1 cellular context compared by ENCODE assay signal in the genomic region with DNA sequence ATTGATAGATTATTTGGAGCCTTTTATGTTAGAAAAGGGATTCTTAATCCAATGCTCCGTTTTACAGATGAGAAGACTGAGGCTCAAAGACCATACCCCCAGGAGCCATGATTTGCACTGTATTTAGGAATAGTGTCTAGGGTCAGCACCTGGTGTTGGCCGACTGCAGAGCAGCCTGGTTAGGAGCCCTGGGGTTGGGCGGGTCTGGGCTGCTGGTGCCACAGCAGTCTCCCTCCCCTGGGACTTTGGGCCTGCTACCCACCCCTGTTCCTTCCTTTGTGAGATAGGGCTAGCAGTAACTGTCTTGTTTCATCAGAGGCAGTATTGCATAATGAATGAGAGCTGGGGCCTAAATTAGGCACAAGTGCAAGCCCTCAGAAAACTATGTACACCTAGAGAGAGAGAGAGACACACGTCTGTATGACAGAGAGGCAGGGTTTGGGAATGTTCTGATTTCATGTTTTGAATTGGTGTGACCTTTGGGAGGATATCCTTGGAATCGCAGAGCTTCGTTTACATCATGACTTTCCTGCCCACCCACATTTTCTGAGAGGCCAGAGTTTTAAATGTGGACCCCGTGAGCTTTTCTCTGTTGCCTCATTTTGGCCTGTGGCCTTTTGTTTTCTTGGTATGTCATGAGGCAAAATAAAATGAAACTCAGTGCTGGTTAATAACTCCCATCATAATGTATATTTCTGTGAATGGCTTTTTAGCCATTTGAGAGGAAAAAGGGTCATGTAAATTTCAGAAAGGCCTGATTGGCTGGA.
A peak's percentile ranks its signal among the peaks of the same experiment; 100 is the strongest.
TF ChIP-seq lines count a peak whose summit lies in the region.

No MANE protein-coding gene starts in this region.

TF ChIP-seq in HepG2, 621 proteins besides CTCF, POLR2A, EP300 and RAD21 (continued from another document):
- no peak for TF ChIP-seq IRX3 (CRISPR knock-in tag; IDR thresholded peaks at IDR 0.05; ENCODE audit: borderline replicate concordance, low read depth)
- peak; percentile 61; the same call in 1 of the 2 replicates for TF ChIP-seq DMAP1 (CRISPR knock-in tag; IDR thresholded peaks at IDR 0.05)
- TF ChIP-seq, protein P1, sequence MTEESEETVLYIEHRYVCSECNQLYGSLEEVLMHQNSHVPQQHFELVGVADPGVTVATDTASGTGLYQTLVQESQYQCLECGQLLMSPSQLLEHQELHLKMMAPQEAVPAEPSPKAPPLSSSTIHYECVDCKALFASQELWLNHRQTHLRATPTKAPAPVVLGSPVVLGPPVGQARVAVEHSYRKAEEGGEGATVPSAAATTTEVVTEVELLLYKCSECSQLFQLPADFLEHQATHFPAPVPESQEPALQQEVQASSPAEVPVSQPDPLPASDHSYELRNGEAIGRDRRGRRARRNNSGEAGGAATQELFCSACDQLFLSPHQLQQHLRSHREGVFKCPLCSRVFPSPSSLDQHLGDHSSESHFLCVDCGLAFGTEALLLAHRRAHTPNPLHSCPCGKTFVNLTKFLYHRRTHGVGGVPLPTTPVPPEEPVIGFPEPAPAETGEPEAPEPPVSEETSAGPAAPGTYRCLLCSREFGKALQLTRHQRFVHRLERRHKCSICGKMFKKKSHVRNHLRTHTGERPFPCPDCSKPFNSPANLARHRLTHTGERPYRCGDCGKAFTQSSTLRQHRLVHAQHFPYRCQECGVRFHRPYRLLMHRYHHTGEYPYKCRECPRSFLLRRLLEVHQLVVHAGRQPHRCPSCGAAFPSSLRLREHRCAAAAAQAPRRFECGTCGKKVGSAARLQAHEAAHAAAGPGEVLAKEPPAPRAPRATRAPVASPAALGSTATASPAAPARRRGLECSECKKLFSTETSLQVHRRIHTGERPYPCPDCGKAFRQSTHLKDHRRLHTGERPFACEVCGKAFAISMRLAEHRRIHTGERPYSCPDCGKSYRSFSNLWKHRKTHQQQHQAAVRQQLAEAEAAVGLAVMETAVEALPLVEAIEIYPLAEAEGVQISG (CRISPR knock-in tag; IDR thresholded peaks at IDR 0.05), result peak; percentile 71
- TF ChIP-seq MEIS1 (CRISPR knock-in tag; IDR thresholded peaks at IDR 0.05; ENCODE audit: borderline replicate concordance), result peak; percentile 83; the same call in 1 of the 2 replicates
- no peak for TF ChIP-seq NFRKB (IDR thresholded peaks at IDR 0.05)
- no peak for TF ChIP-seq GABPA (IDR thresholded peaks at IDR 0.05; ENCODE audit: low read depth, low read length)
- TF ChIP-seq GABPA (CRISPR knock-in tag; IDR thresholded peaks at IDR 0.05; ENCODE audit: low read depth), result peak; percentile 17; the same call in 1 of the 2 replicates
- no peak for TF ChIP-seq ZNF446 (CRISPR knock-in tag; IDR thresholded peaks at IDR 0.05)
- TF ChIP-seq HOXA7 (CRISPR knock-in tag; IDR thresholded peaks at IDR 0.05), result no peak
- 0 out of 2 replicates have a peak, but pooled peaks have one; percentile 54 for TF ChIP-seq ELF4 (CRISPR knock-in tag; IDR thresholded peaks at IDR 0.05; ENCODE audit: borderline replicate concordance)
- TF ChIP-seq, protein P2, sequence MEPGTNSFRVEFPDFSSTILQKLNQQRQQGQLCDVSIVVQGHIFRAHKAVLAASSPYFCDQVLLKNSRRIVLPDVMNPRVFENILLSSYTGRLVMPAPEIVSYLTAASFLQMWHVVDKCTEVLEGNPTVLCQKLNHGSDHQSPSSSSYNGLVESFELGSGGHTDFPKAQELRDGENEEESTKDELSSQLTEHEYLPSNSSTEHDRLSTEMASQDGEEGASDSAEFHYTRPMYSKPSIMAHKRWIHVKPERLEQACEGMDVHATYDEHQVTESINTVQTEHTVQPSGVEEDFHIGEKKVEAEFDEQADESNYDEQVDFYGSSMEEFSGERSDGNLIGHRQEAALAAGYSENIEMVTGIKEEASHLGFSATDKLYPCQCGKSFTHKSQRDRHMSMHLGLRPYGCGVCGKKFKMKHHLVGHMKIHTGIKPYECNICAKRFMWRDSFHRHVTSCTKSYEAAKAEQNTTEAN (CRISPR knock-in tag; conservative IDR thresholded peaks at IDR 0.05), result peak; percentile 80; the same call in 1 of the 2 replicates
- no peak for TF ChIP-seq FOXA1 (IDR thresholded peaks at IDR 0.05)
- peak; percentile 71 for TF ChIP-seq FOXA1 (CRISPR knock-in tag; IDR thresholded peaks at IDR 0.05)
- 0 out of 2 replicates have a peak, but pooled peaks have one; percentile 70 for TF ChIP-seq ZNF543 (CRISPR knock-in tag; IDR thresholded peaks at IDR 0.05)
- no peak for TF ChIP-seq NR1H2 (CRISPR knock-in tag; IDR thresholded peaks at IDR 0.05; ENCODE audit: borderline replicate concordance, low read depth)
- TF ChIP-seq, protein P3, sequence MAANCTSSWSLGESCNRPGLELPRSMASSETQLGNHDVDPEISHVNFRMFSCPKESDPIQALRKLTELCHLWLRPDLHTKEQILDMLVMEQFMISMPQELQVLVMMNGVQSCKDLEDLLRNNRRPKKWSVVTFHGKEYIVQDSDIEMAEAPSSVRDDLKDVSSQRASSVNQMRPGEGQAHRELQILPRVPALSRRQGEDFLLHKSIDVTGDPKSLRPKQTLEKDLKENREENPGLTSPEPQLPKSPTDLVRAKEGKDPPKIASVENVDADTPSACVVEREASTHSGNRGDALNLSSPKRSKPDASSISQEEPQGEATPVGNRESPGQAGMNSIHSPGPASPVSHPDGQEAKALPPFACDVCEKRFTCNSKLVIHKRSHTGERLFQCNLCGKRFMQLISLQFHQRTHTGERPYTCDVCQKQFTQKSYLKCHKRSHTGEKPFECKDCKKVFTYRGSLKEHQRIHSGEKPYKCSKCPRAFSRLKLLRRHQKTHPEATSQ (CRISPR knock-in tag; IDR thresholded peaks at IDR 0.05; ENCODE audit: borderline replicate concordance), result peak; percentile 40; the same call in 1 of the 2 replicates
- TF ChIP-seq ZKSCAN8 (CRISPR knock-in tag; IDR thresholded peaks at IDR 0.05; ENCODE audit: borderline replicate concordance), result peak; percentile 44; the same call in 1 of the 2 replicates
- TF ChIP-seq CAMTA2 (CRISPR knock-in tag; IDR thresholded peaks at IDR 0.05; ENCODE audit: borderline replicate concordance), result no peak
- TF ChIP-seq, protein P4, sequence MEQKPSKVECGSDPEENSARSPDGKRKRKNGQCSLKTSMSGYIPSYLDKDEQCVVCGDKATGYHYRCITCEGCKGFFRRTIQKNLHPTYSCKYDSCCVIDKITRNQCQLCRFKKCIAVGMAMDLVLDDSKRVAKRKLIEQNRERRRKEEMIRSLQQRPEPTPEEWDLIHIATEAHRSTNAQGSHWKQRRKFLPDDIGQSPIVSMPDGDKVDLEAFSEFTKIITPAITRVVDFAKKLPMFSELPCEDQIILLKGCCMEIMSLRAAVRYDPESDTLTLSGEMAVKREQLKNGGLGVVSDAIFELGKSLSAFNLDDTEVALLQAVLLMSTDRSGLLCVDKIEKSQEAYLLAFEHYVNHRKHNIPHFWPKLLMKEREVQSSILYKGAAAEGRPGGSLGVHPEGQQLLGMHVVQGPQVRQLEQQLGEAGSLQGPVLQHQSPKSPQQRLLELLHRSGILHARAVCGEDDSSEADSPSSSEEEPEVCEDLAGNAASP (CRISPR knock-in tag; IDR thresholded peaks at IDR 0.05; ENCODE audit: borderline replicate concordance), result peak; percentile 61; the same call in 1 of the 2 replicates
- TF ChIP-seq FOSL2 (CRISPR knock-in tag; IDR thresholded peaks at IDR 0.05), result peak; percentile 53
- peak; percentile 65 for TF ChIP-seq HDAC1 (CRISPR knock-in tag; IDR thresholded peaks at IDR 0.05)
- TF ChIP-seq RNF2 (conservative IDR thresholded peaks at IDR 0.05; ENCODE audit: low read depth), result no peak
- no peak for TF ChIP-seq ONECUT2 (CRISPR knock-in tag; IDR thresholded peaks at IDR 0.05)
- peak; percentile 85 for TF ChIP-seq ZFX (CRISPR knock-in tag; IDR thresholded peaks at IDR 0.05; ENCODE audit: low read depth)
- TF ChIP-seq, protein P5, sequence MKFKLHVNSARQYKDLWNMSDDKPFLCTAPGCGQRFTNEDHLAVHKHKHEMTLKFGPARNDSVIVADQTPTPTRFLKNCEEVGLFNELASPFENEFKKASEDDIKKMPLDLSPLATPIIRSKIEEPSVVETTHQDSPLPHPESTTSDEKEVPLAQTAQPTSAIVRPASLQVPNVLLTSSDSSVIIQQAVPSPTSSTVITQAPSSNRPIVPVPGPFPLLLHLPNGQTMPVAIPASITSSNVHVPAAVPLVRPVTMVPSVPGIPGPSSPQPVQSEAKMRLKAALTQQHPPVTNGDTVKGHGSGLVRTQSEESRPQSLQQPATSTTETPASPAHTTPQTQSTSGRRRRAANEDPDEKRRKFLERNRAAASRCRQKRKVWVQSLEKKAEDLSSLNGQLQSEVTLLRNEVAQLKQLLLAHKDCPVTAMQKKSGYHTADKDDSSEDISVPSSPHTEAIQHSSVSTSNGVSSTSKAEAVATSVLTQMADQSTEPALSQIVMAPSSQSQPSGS (CRISPR knock-in tag; IDR thresholded peaks at IDR 0.05), result peak; percentile 87
- no peak for TF ChIP-seq ZNF530 (CRISPR knock-in tag; IDR thresholded peaks at IDR 0.05; ENCODE audit: low read depth)
- TF ChIP-seq, protein P6, sequence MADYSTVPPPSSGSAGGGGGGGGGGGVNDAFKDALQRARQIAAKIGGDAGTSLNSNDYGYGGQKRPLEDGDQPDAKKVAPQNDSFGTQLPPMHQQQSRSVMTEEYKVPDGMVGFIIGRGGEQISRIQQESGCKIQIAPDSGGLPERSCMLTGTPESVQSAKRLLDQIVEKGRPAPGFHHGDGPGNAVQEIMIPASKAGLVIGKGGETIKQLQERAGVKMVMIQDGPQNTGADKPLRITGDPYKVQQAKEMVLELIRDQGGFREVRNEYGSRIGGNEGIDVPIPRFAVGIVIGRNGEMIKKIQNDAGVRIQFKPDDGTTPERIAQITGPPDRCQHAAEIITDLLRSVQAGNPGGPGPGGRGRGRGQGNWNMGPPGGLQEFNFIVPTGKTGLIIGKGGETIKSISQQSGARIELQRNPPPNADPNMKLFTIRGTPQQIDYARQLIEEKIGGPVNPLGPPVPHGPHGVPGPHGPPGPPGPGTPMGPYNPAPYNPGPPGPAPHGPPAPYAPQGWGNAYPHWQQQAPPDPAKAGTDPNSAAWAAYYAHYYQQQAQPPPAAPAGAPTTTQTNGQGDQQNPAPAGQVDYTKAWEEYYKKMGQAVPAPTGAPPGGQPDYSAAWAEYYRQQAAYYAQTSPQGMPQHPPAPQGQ (CRISPR knock-in tag; IDR thresholded peaks at IDR 0.05; ENCODE audit: borderline replicate concordance), result no peak
- 0 out of 2 replicates have a peak, but pooled peaks have one; percentile 30 for TF ChIP-seq KDM6A (CRISPR knock-in tag; IDR thresholded peaks at IDR 0.05; ENCODE audit: low read depth)
- no peak for TF ChIP-seq NRL (CRISPR knock-in tag; IDR thresholded peaks at IDR 0.05; ENCODE audit: borderline replicate concordance)
- TF ChIP-seq, protein P7, sequence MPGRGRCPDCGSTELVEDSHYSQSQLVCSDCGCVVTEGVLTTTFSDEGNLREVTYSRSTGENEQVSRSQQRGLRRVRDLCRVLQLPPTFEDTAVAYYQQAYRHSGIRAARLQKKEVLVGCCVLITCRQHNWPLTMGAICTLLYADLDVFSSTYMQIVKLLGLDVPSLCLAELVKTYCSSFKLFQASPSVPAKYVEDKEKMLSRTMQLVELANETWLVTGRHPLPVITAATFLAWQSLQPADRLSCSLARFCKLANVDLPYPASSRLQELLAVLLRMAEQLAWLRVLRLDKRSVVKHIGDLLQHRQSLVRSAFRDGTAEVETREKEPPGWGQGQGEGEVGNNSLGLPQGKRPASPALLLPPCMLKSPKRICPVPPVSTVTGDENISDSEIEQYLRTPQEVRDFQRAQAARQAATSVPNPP (CRISPR knock-in tag; IDR thresholded peaks at IDR 0.05), result 0 out of 2 replicates have a peak, but pooled peaks have one; percentile 17
- TF ChIP-seq HNRNPL (IDR thresholded peaks at IDR 0.05; ENCODE audit: low read depth, low read length), result no peak
- TF ChIP-seq, protein P8, sequence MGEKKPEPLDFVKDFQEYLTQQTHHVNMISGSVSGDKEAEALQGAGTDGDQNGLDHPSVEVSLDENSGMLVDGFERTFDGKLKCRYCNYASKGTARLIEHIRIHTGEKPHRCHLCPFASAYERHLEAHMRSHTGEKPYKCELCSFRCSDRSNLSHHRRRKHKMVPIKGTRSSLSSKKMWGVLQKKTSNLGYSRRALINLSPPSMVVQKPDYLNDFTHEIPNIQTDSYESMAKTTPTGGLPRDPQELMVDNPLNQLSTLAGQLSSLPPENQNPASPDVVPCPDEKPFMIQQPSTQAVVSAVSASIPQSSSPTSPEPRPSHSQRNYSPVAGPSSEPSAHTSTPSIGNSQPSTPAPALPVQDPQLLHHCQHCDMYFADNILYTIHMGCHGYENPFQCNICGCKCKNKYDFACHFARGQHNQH (CRISPR knock-in tag; IDR thresholded peaks at IDR 0.05), result no peak
- TF ChIP-seq JARID2 (CRISPR knock-in tag; IDR thresholded peaks at IDR 0.05; ENCODE audit: insufficient replicate concordance), result no peak
- TF ChIP-seq, protein P9, sequence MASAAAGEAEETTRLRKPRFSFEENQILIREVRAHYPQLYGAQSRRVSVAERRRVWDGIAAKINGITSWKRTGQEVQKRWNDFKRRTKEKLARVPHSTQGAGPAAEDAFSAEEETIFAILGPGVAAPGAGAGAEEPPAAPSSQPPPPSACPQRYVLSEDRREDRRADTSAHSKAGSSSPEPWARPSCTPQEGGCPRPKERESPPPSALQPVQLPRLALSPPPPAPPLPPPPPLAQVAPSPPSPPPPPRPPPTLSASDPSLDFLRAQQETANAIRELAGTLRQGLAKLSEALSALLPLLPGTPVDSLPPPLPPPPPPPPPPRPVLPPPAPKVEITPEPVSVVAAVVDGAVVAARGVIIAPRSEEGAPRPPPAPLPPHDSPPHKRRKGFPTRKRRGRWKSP (CRISPR knock-in tag; IDR thresholded peaks at IDR 0.05), result no peak
- TF ChIP-seq ZMAT3 (CRISPR knock-in tag; conservative IDR thresholded peaks at IDR 0.05), result no peak
- TF ChIP-seq ZNF652 (CRISPR knock-in tag; IDR thresholded peaks at IDR 0.05; ENCODE audit: borderline replicate concordance, low read depth), result peak; percentile 44; the same call in 1 of the 2 replicates
- peak; percentile 46; the same call in 1 of the 2 replicates for TF ChIP-seq ZBTB7A (CRISPR knock-in tag; IDR thresholded peaks at IDR 0.05)
- no peak for TF ChIP-seq ZNF101 (CRISPR knock-in tag; IDR thresholded peaks at IDR 0.05; ENCODE audit: borderline replicate concordance, low read depth)
- no peak for TF ChIP-seq TMF1 (CRISPR knock-in tag; IDR thresholded peaks at IDR 0.05; ENCODE audit: low read depth)
